ENCODE assay signal across 9 cellular contexts in the genomic region with DNA sequence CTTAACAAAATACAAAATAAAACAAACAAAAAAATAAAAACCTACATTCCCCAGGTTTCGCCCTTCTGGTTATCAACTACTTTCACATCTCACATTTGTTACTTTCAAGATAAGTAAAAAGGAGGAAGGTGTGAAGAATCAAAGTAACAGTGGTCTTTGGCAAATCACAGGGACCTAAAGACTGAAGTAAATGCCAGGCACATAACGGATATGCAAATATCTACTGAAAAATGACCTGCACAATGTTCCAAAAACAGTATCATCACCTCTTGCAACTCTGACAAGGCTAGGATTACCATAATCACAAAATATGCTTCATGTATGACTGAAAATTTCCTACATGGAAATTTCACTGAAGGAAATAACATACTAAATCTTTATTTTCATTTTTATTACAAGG. TPM values are rescaled to one million over a fixed set of nuclear protein-coding genes. Genes with fewer than 3 reads are reported as not detected.
DNase-seq lines count a peak whose midpoint lies in the region; ATAC-seq, FAIRE-seq and TF ChIP-seq lines count a peak whose summit lies in the region.
"Had no signal": no experiment of that assay in that cellular context is flagged by ENCODE, and none has a peak within 500 bp of the region (broad histone marks: within the 10 kb centered on the region; RNA-seq: fewer than 3 reads in every experiment).

No MANE protein-coding gene starts in this region.

- DNase-seq in GM12878 (ENCODE audit: low read depth, low spot score) (peak; percentile 56), upper lobe of right lung (no peak), hepatic stellate cell (ENCODE audit: low spot score) (no peak), pancreas (no peak), glomerular visceral epithelial cell (ENCODE audit: extremely low spot score) (no peak)

- FAIRE-seq in GM12878 (lab: Jason Lieb, UNC) (peak; percentile 47), pancreas (lab: Jason Lieb, UNC) (no peak)

- POLR2A ChIA-PET in GM12878 (lab: Charles Lee) = no interaction called here

- H3K27ac ChIP-seq in GM12878 (ENCODE audit: control insufficient read depth, insufficient read depth) = peak overlapping the region; percentile 24; the same call in 1 of the 2 replicates
- no peak overlapping the region for H3K27ac ChIP-seq in upper lobe of right lung
- H3K27ac ChIP-seq in pancreas = no peak overlapping the region

- TF ChIP-seq CTCF in GM12878 (IDR thresholded peaks at IDR 0.05 in 2 of 3, conservative IDR thresholded peaks at IDR 0.05 in 1 of 3; ENCODE audit: control insufficient read depth in 2 of 3, extremely low read depth in 1 of 3, insufficient read depth in 1 of 3, low read depth in 3 of 3, low read length in 3 of 3) (no peak), upper lobe of right lung (IDR thresholded peaks at IDR 0.05) (no peak), pancreas (IDR thresholded peaks at IDR 0.05) (no peak)

- H3K4me1 ChIP-seq in GM12878 (ENCODE audit: control insufficient read depth, insufficient read depth, low read length) (peaks cover 15% of the 10 kb centered on the region; the same call in 1 of the 2 replicates), upper lobe of right lung (no peaks in the 10 kb centered on the region), pancreas (peaks cover 0 to 7% (median 0%) of the 10 kb centered on the region in 3 donors)

- CTCF ChIA-PET in GM12878 (lab: Yijun Ruan, JAX) = no interaction called here

- no peaks in the 10 kb centered on the region for H4K20me1 ChIP-seq in GM12878 (ENCODE audit: control insufficient read depth, insufficient read depth)

- H3K9ac ChIP-seq in GM12878 (ENCODE audit: control insufficient read depth, insufficient read depth, low read length) = no peak overlapping the region

- H3K36me3 ChIP-seq in GM12878 (ENCODE audit: control insufficient read depth in 2 of 2, insufficient read depth in 2 of 2, low read length in 1 of 2) = peaks cover 0 to 10% of the 10 kb centered on the region in 2 experiments; a peak in 2 of 4 replicates
- peaks cover 36% of the 10 kb centered on the region for H3K36me3 ChIP-seq in upper lobe of right lung
- H3K36me3 ChIP-seq in pancreas = peaks cover 0 to 6% (median 0%) of the 10 kb centered on the region in 3 donors

- peak overlapping the region; percentile 76 for H3K4me2 ChIP-seq in GM12878 (ENCODE audit: control insufficient read depth, insufficient read depth)

- peaks cover 20% of the 10 kb centered on the region for H3K79me2 ChIP-seq in GM12878 (ENCODE audit: control insufficient read depth, insufficient read depth, low read length)

- WGBS in GM12878 (ENCODE audit: insufficient coverage, insufficient replicate concordance, low lambda C conversion rate, missing lambda C conversion rate) = 9% methylated on average over 2 of the region's 2 CpGs
- WGBS in pancreas, 2 donors = 76 to 85% methylated on average over 2 of the region's 2 CpGs

- ATAC-seq in GM18502 (IDR thresholded peaks at IDR 0.05; ENCODE audit: poor library complexity, unreplicated experiment) (peak; percentile 84), GM21423 (IDR thresholded peaks at IDR 0.05; ENCODE audit: unreplicated experiment) (peak; percentile 83), HG03196 (IDR thresholded peaks at IDR 0.05; ENCODE audit: unreplicated experiment) (peak; percentile 84), GM12878 (peak; percentile 98), upper lobe of right lung (no peak), pancreas (no peak)

- no peak for TF ChIP-seq POLR2A in GM12878 (IDR thresholded peaks at IDR 0.05; ENCODE audit: low read depth, low read length)

- BruUV-seq in GM12878 (replicated peaks; lab: Mats Ljungman, UMichigan) = no TSS peak

- H3K9me3 ChIP-seq in GM12878 (replicated peaks; ENCODE audit: control insufficient read depth, insufficient read depth, low read length) (no peaks in the 10 kb centered on the region), upper lobe of right lung (no peaks in the 10 kb centered on the region), pancreas (no peaks in the 10 kb centered on the region)

- in situ Hi-C loops in GM12878 (cut with MboI) = no loop called here

- SMC1A ChIA-PET in GM12878 (lab: Charles Lee; ENCODE audit: uncharacterized antibody, unreplicated experiment) = interaction anchor here (1.4 kb wide), 1 partner anchor 8 kb away, joined by 3 read pairs; no protein-coding TSS in a partner anchor

- no peak for TF ChIP-seq RAD21 in GM12878 (IDR thresholded peaks at IDR 0.05; ENCODE audit: insufficient read depth, low read depth, low read length)

- no peak overlapping the region for H2AFZ ChIP-seq in GM12878 (ENCODE audit: control insufficient read depth, low read depth, low read length)

- no peak overlapping the region for H3K4me3 ChIP-seq in GM12878
- no peak overlapping the region for H3K4me3 ChIP-seq in upper lobe of right lung
- no peak overlapping the region for H3K4me3 ChIP-seq in pancreas
- H3K4me3 ChIP-seq: lung had no signal

- RAD21 ChIA-PET in GM12878 (lab: Charles Lee; ENCODE audit: unreplicated experiment) = interaction anchor here (0.8 kb wide), 1 partner anchor 30 kb away, joined by 3 read pairs; no protein-coding TSS in a partner anchor

- peak; percentile 59 to 63; a peak in 3 of 4 replicates for TF ChIP-seq EP300 in GM12878 (IDR thresholded peaks at IDR 0.05; ENCODE audit: borderline replicate concordance in 1 of 2, control insufficient read depth in 1 of 2, low read depth in 2 of 2, low read length in 2 of 2)

- H3K27me3 ChIP-seq in GM12878 (replicated peaks in 1 of 2; ENCODE audit: control insufficient read depth in 2 of 2, insufficient read depth in 2 of 2, low read length in 1 of 2) = no peaks in the 10 kb centered on the region
- H3K27me3 ChIP-seq in upper lobe of right lung = no peaks in the 10 kb centered on the region
- no peaks in the 10 kb centered on the region for H3K27me3 ChIP-seq in pancreas

- intact Hi-C loops in GM12878 (cut with micrococcal nuclease; ENCODE audit: unreplicated experiment) (no loop called here), upper lobe of right lung (cut with DNase I) (no loop called here), pancreas (cut with DNase I) (no loop called here)

TF ChIP-seq in GM12878, 131 proteins besides CTCF, POLR2A, EP300 and RAD21 (continues in another document):
- TF ChIP-seq USF1 (IDR thresholded peaks at IDR 0.05; ENCODE audit: borderline replicate concordance, extremely low read length, insufficient read depth, low read depth, low read length) = no peak
- TF ChIP-seq, protein P1, sequence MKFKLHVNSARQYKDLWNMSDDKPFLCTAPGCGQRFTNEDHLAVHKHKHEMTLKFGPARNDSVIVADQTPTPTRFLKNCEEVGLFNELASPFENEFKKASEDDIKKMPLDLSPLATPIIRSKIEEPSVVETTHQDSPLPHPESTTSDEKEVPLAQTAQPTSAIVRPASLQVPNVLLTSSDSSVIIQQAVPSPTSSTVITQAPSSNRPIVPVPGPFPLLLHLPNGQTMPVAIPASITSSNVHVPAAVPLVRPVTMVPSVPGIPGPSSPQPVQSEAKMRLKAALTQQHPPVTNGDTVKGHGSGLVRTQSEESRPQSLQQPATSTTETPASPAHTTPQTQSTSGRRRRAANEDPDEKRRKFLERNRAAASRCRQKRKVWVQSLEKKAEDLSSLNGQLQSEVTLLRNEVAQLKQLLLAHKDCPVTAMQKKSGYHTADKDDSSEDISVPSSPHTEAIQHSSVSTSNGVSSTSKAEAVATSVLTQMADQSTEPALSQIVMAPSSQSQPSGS (IDR thresholded peaks at IDR 0.05; ENCODE audit: low read length) = peak; percentile 58
- 0 out of 2 replicates have a peak, but pooled peaks have one; percentile 16 for TF ChIP-seq BMI1 (IDR thresholded peaks at IDR 0.05; ENCODE audit: borderline replicate concordance)
- no peak for TF ChIP-seq SP1 (IDR thresholded peaks at IDR 0.05; ENCODE audit: low read depth, low read length)
- TF ChIP-seq EED (IDR thresholded peaks at IDR 0.05; ENCODE audit: low read depth) = no peak
- no peak for TF ChIP-seq NR2C1 (IDR thresholded peaks at IDR 0.05)
- TF ChIP-seq MYB (IDR thresholded peaks at IDR 0.05; ENCODE audit: borderline replicate concordance, low read depth, low read length) = no peak
- peak; percentile 67 for TF ChIP-seq NR2F1 (conservative IDR thresholded peaks at IDR 0.05)
- TF ChIP-seq HDAC2 (IDR thresholded peaks at IDR 0.05) = no peak
- TF ChIP-seq ATF7 (IDR thresholded peaks at IDR 0.05; ENCODE audit: low read depth) = peak; percentile 69
- TF ChIP-seq ETV6 (conservative IDR thresholded peaks at IDR 0.05 in 1 of 2, IDR thresholded peaks at IDR 0.05 in 1 of 2; ENCODE audit: borderline replicate concordance in 1 of 2, low read depth in 1 of 2) = peak in 1 of 2 experiments; percentile 51; a peak in 1 of 4 replicates
- TF ChIP-seq SREBF1 (IDR thresholded peaks at IDR 0.05; ENCODE audit: low read length) = no peak
- TF ChIP-seq POU2F2 (IDR thresholded peaks at IDR 0.05; ENCODE audit: borderline replicate concordance, low read depth, low read length) = peak; percentile 94; the same call in 2 of the 3 replicates
- peak; percentile 81 for TF ChIP-seq MTA2 (IDR thresholded peaks at IDR 0.05; ENCODE audit: low read depth)

RNA-seq across cellular contexts. Expression of gene COP1, which starts 29.3 kb away (rescaled TPM):
- 159 TPM in 2 replicates for total RNA-seq in GM12878 (2013; cell fraction: nucleolus; rRNA removed)
- total RNA-seq in GM12878 (2014; rRNA removed) (39.8 and 42.4 TPM in 2 replicates), GM12878 (2014; rRNA removed; fragmentation: Illumina TruSeq; extraction: Trizol) (49.9 and 51.7 TPM in 2 replicates), GM12878 (2021) (35.5 and 39.5 TPM in 2 replicates), upper lobe of right lung (38.7 TPM), pancreas (10 to 100 TPM; 12.3 to 25.0 (median 19.3) TPM)
- 15.6 TPM for polyA plus RNA-seq in GM12878 (2011; ENCODE audit: low read depth)
- polyA plus RNA-seq in GM12878 (2011; rRNA removed) (33.6 and 51.1 TPM in 2 replicates), GM12878 (2014; fragmentation: Illumina TruSeq; extraction: Trizol) (37.9 and 47.6 TPM in 2 replicates), GM12878 (2014; fragmentation: Nextera tagmentation; extraction: Ambion mirVana) (10 to 100 TPM; 17.7 to 31.5 TPM), GM12878 (2014; rRNA removed) (24.3 and 32.8 TPM in 2 replicates), GM12878 (2016; fragmentation: Nextera tagmentation; extraction: Ambion mirVana) (10 to 100 TPM; 45.9 to 49.0 TPM), pancreas (10 to 100 TPM; 21.5 to 33.1 TPM)
- 12.9 and 20.6 TPM in 2 replicates for polyA plus RNA-seq in GM12878 (2011; cell fraction: cytosol; rRNA removed)
- 18.0 and 22.2 TPM in 2 replicates for polyA plus RNA-seq in GM12878 (2011; cell fraction: nucleus; rRNA removed)
- 23.8 and 32.6 TPM in 2 replicates for polyA plus RNA-seq in GM12878 (2012)
- polyA minus RNA-seq in GM12878 (2011; rRNA and poly(A)+ RNA removed) = 58.5 and 99.5 TPM in 2 replicates
- 19.1 and 22.6 TPM in 2 replicates for polyA minus RNA-seq in GM12878 (2011; cell fraction: cytosol; rRNA and poly(A)+ RNA removed)
- 63.1 and 119 TPM in 2 replicates for polyA minus RNA-seq in GM12878 (2011; cell fraction: nucleus; rRNA and poly(A)+ RNA removed)

Comparison
In these comparisons a context has a peak if more than half of its experiments do, and no peak if none do; other contexts are left out.
1. ATAC-seq: peak in GM18502 (single experiment), GM21423 (single experiment), HG03196 (single experiment) and GM12878 (single experiment); none in upper lobe of right lung (single experiment) and pancreas (0 of 4).